Comparison of ENCODE assay signal across 21 cellular contexts in genomic region chr2:126878601-126879000, GRCh38. TPM values are rescaled to one million over a fixed set of nuclear protein-coding genes. Genes with fewer than 3 reads are reported as not detected.
DNase-seq lines count a peak whose midpoint lies in the region; ATAC-seq and TF ChIP-seq lines count a peak whose summit lies in the region.
"Had no signal": no experiment of that assay in that cellular context is flagged by ENCODE, and none has a peak within 500 bp of the region (broad histone marks: within the 10 kb centered on the region; RNA-seq: fewer than 3 reads in every experiment).

No MANE protein-coding gene starts in this region.

- H3K4me2 ChIP-seq in BLaER1 (0 out of 2 replicates have a peak overlapping the region, but pooled peaks have one; percentile 18), H9 (ENCODE audit: insufficient read depth, insufficient read length, low read length) (no peak overlapping the region)

- TF ChIP-seq CTCF in H9 (conservative IDR thresholded peaks at IDR 0.05) (no peak), endodermal cell (conservative IDR thresholded peaks at IDR 0.05) (no peak), lower lobe of right lung (IDR thresholded peaks at IDR 0.05) (no peak)

- no peaks in the 10 kb centered on the region for H3K23me2 ChIP-seq in H9 (ENCODE audit: insufficient read length, low read depth, low read length, poor library complexity, severe bottlenecking)

- H3K9ac ChIP-seq in BLaER1: no peak overlapping the region
- H3K9ac ChIP-seq in H9 (ENCODE audit: extremely low read depth, insufficient read length, low read length): no peak overlapping the region
- no peak overlapping the region for H3K9ac ChIP-seq in endodermal cell (ENCODE audit: extremely low read depth, low read length, poor library complexity, severe bottlenecking)

- no peak overlapping the region for H2BK120ac ChIP-seq in H9 (ENCODE audit: low read depth, low read length, poor library complexity, severe bottlenecking)

- H3K4me3 ChIP-seq in BLaER1 (no peak overlapping the region), endodermal cell (ENCODE audit: low read length) (no peak overlapping the region), lower lobe of right lung (no peak overlapping the region)
- H3K4me3 ChIP-seq: GM12878 had no signal

- H3K18ac ChIP-seq in H9 (ENCODE audit: insufficient read length, low read depth, low read length): no peak overlapping the region

- H3K36me3 Mint-ChIP-seq in H9 (ENCODE audit: insufficient read depth in 1 of 3, low read depth in 3 of 3): peaks cover 2 to 12% (median 9%) of the 10 kb centered on the region in 3 experiments; a peak in 6 of 7 replicates
- no peaks in the 10 kb centered on the region for H3K36me3 Mint-ChIP-seq in endodermal cell (ENCODE audit: low read depth)
- H3K36me3 Mint-ChIP-seq: CD8-positive, alpha-beta T cell had no signal

- H3K27ac ChIP-seq in BLaER1: no peak overlapping the region
- no peak overlapping the region for H3K27ac ChIP-seq in H9 (ENCODE audit: insufficient read length, low read depth, low read length)
- no peak overlapping the region for H3K27ac ChIP-seq in endodermal cell (ENCODE audit: low read depth, low read length)
- no peak overlapping the region for H3K27ac ChIP-seq in lower lobe of right lung
- H3K27ac ChIP-seq: C4-2B had no signal

- H3K4ac ChIP-seq in H9 (ENCODE audit: low read depth, low read length): no peak overlapping the region

- H3K56ac ChIP-seq in H9 (ENCODE audit: insufficient read length, low read depth, low read length): no peak overlapping the region

- H2BK12ac ChIP-seq in H9 (ENCODE audit: insufficient read length, low read depth, low read length): no peak overlapping the region

- H3K14ac ChIP-seq in H9 (ENCODE audit: insufficient read depth, low read length): no peak overlapping the region

- H3K23ac ChIP-seq in H9 (ENCODE audit: insufficient read length, low read depth, low read length): no peak overlapping the region

- H4K20me1 ChIP-seq in BLaER1: no peaks in the 10 kb centered on the region
- no peaks in the 10 kb centered on the region for H4K20me1 ChIP-seq in H9 (ENCODE audit: control insufficient read depth, insufficient read depth, insufficient read length)

- intact Hi-C loops in lower lobe of right lung (cut with DNase I): no loop called here

- H3K27ac Mint-ChIP-seq in H9: no peak overlapping the region
- H3K27ac Mint-ChIP-seq in endodermal cell: no peak overlapping the region
- H3K27ac Mint-ChIP-seq: CD4-positive, CD25-positive, alpha-beta regulatory T cell; CD8-positive, alpha-beta T cell had no signal

- H3T11ph ChIP-seq in H9 (ENCODE audit: low read length): no peak overlapping the region

- H3K27me3 Mint-ChIP-seq in H9 (ENCODE audit: low read depth): peaks cover 4% of the 10 kb centered on the region
- H3K27me3 Mint-ChIP-seq in endodermal cell (ENCODE audit: insufficient read depth): peaks cover 3% of the 10 kb centered on the region
- H3K27me3 Mint-ChIP-seq: CD4-positive, CD25-positive, alpha-beta regulatory T cell had no signal

- H3K79me2 ChIP-seq in H9 (ENCODE audit: insufficient read depth, low read length): no peaks in the 10 kb centered on the region

- H3K4me1 ChIP-seq in BLaER1 (peaks cover 16% of the 10 kb centered on the region), H9 (ENCODE audit: insufficient read depth, low read length) (peaks cover 4% of the 10 kb centered on the region; the same call in 1 of the 2 replicates), endodermal cell (ENCODE audit: control insufficient read depth, insufficient read depth, low read length) (no peaks in the 10 kb centered on the region), lower lobe of right lung (no peaks in the 10 kb centered on the region)
- H3K4me1 ChIP-seq: Caco-2 had no signal

- H2AK5ac ChIP-seq in H9 (ENCODE audit: insufficient read length, low read length): no peak overlapping the region

- H3K79me1 ChIP-seq in H9 (ENCODE audit: insufficient read depth, low read depth, low read length, poor library complexity, severe bottlenecking): no peaks in the 10 kb centered on the region

- H3K9me3 ChIP-seq in BLaER1 (peaks cover 26% of the 10 kb centered on the region), H9 (ENCODE audit: control insufficient read depth, low read depth, low read length) (no peaks in the 10 kb centered on the region), endodermal cell (ENCODE audit: control insufficient read depth, low read length) (peaks cover 13% of the 10 kb centered on the region), lower lobe of right lung (peaks cover 10% of the 10 kb centered on the region)
- H3K9me3 ChIP-seq: Caco-2 had no signal

- no peak overlapping the region for H4K91ac ChIP-seq in H9 (ENCODE audit: insufficient read length, low read depth, low read length)

- peak; percentile 7 for DNase-seq in H9
- DNase-seq in endodermal cell: peak; percentile 10
- DNase-seq in lower lobe of right lung: peak; percentile 8
- no peak for DNase-seq in DMS153 (lab: John Stamatoyannopoulos, UW)
- no peak for DNase-seq in cerebellum (ENCODE audit: low spot score)
- no peak for DNase-seq in cerebellar cortex (ENCODE audit: low spot score)
- DNase-seq: Caco-2; CD4-positive, CD25-positive, alpha-beta regulatory T cell; DMS79; EL; GDM1; GOT3; HCEC 1CT had no signal

- no peak overlapping the region for H4K5ac ChIP-seq in H9 (ENCODE audit: insufficient read length, low read depth, low read length)

- H2BK20ac ChIP-seq in H9 (ENCODE audit: low read depth, low read length, poor library complexity, severe bottlenecking): no peak overlapping the region

- no peak overlapping the region for H4K8ac ChIP-seq in H9 (replicated peaks; ENCODE audit: insufficient read length, low read depth, low read length)

- no peak overlapping the region for H2BK15ac ChIP-seq in H9 (ENCODE audit: low read depth, low read length)

- H3K36me3 ChIP-seq in BLaER1: no peaks in the 10 kb centered on the region
- no peaks in the 10 kb centered on the region for H3K36me3 ChIP-seq in endodermal cell (ENCODE audit: control insufficient read depth, insufficient read depth, low read length)
- H3K36me3 ChIP-seq in lower lobe of right lung: no peaks in the 10 kb centered on the region

- H3K4me3 Mint-ChIP-seq in H9 (no peak overlapping the region), endodermal cell (no peak overlapping the region)
- H3K4me3 Mint-ChIP-seq: CD8-positive, alpha-beta T cell had no signal

- WGBS in H9 (ENCODE audit: extremely low coverage, insufficient read length, low lambda C conversion rate): no CpG with 5 or more reads among the region's 7 CpGs
- 90 to 94% methylated on average over 2 to 7 of the region's 7 CpGs for WGBS in endodermal cell (ENCODE audit: insufficient coverage in 1 of 2, insufficient read length in 1 of 2), 2 experiments

- no peak overlapping the region for H2BK5ac ChIP-seq in H9 (ENCODE audit: insufficient read length, low read length)

- peaks cover 12 to 13% of the 10 kb centered on the region in 2 experiments for H3K4me1 Mint-ChIP-seq in H9
- no peaks in the 10 kb centered on the region for H3K4me1 Mint-ChIP-seq in endodermal cell
- H3K4me1 Mint-ChIP-seq: CD4-positive, CD25-positive, alpha-beta regulatory T cell had no signal

- H3K27me3 ChIP-seq in BLaER1: no peaks in the 10 kb centered on the region
- no peaks in the 10 kb centered on the region for H3K27me3 ChIP-seq in H9 (ENCODE audit: insufficient read depth, low read length)
- no peaks in the 10 kb centered on the region for H3K27me3 ChIP-seq in endodermal cell (ENCODE audit: control insufficient read depth, insufficient read depth, low read length, poor library complexity, severe bottlenecking)
- no peaks in the 10 kb centered on the region for H3K27me3 ChIP-seq in lower lobe of right lung (ENCODE audit: low read depth)

- H3K9me3 Mint-ChIP-seq in H9: peaks cover 10 to 11% of the 10 kb centered on the region in 2 experiments
- peaks cover 16% of the 10 kb centered on the region for H3K9me3 Mint-ChIP-seq in endodermal cell

- no peak overlapping the region for H2AFZ ChIP-seq in H9 (ENCODE audit: low read length)

- ATAC-seq in lower lobe of right lung (no peak), GM21717 (IDR thresholded peaks at IDR 0.05; ENCODE audit: unreplicated experiment) (no peak)
- ATAC-seq: CD8-positive, alpha-beta T cell; GM12878 had no signal

RNA-seq across cellular contexts. Expression of gene TEX51, which starts 20.1 kb away (rescaled TPM):
- total RNA-seq in H9 (2021) (not detected in 2 replicates), endodermal cell (not detected), lower lobe of right lung (not detected), cerebellum (not detected)
- polyA plus RNA-seq in endodermal cell (2013, experiment 1 of 2): not detected
- not detected for polyA plus RNA-seq in endodermal cell (2013, experiment 2 of 2)
- total RNA-seq: A172; A673; Caco-2; CD4-positive, CD25-positive, alpha-beta regulatory T cell; CD8-positive, alpha-beta T cell; GM12878 had no signal
- polyA plus RNA-seq: BJ; CD4-positive, CD25-positive, alpha-beta regulatory T cell; GM12878 had no signal

Comparison
In these comparisons a context has a peak if more than half of its experiments do, and no peak if none do; other contexts are left out.
1. DNase-seq: peak in H9 (single experiment), endodermal cell (single experiment) and lower lobe of right lung (single experiment); none in DMS153 (single experiment), cerebellum (single experiment) and cerebellar cortex (single experiment).